9 cellular contexts compared by ENCODE assay signal in genomic region chr22:44091021-44091721, GRCh38.
DNase-seq lines count a peak whose midpoint lies in the region; ATAC-seq and TF ChIP-seq lines count a peak whose summit lies in the region.
"Had no signal": no experiment of that assay in that cellular context is flagged by ENCODE, and none has a peak within 500 bp of the region (broad histone marks: within the 10 kb centered on the region; RNA-seq: fewer than 3 reads in every experiment).

No MANE protein-coding gene starts in this region.

- no peak overlapping the region for H3K27ac Mint-ChIP-seq in activated CD4-positive, alpha-beta T cell treated with anti-CD3 and anti-CD28 coated beads, Interleukin-2, amount 10 ng/mL, durations not matched to agents 24 days and 14 days

- no peak overlapping the region for H3K4me3 Mint-ChIP-seq in activated CD4-positive, alpha-beta T cell treated with anti-CD3 and anti-CD28 coated beads, Interleukin-2, amount 10 ng/mL, durations not matched to agents 24 days and 14 days

- H3F3A ChIP-seq in MM.1S (ENCODE audit: insufficient read depth, low read length) = no peaks in the 10 kb centered on the region

- TF ChIP-seq CTCF in MM.1S (IDR thresholded peaks at IDR 0.05; ENCODE audit: low read length) = no peak

- H3K4me1 ChIP-seq in MM.1S (ENCODE audit: low read length) = no peaks in the 10 kb centered on the region
- H3K4me1 ChIP-seq: prostate gland had no signal

- no peak overlapping the region for H3K9ac ChIP-seq in MM.1S (ENCODE audit: low read length)

- intact Hi-C loops in activated CD4-positive, alpha-beta T cell treated with anti-CD3 and anti-CD28 coated beads, Interleukin-2, amount 10 ng/mL, durations not matched to agents 24 days and 14 days (cut with micrococcal nuclease) = no loop called here

- no peaks in the 10 kb centered on the region for H3K9me3 ChIP-seq in MM.1S (replicated peaks; ENCODE audit: insufficient read depth, low read length)
- H3K9me3 ChIP-seq: prostate gland had no signal

- no peaks in the 10 kb centered on the region for H3K36me3 ChIP-seq in MM.1S (replicated peaks; ENCODE audit: insufficient read depth, low read length)
- H3K36me3 ChIP-seq: prostate gland had no signal

- no peaks in the 10 kb centered on the region for H3K9me3 Mint-ChIP-seq in activated CD4-positive, alpha-beta T cell treated with anti-CD3 and anti-CD28 coated beads, Interleukin-2, amount 10 ng/mL, durations not matched to agents 24 days and 14 days

- peaks cover 8% of the 10 kb centered on the region for H3K4me1 Mint-ChIP-seq in activated CD4-positive, alpha-beta T cell treated with anti-CD3 and anti-CD28 coated beads, Interleukin-2, amount 10 ng/mL, durations not matched to agents 24 days and 14 days

- H3K9me2 ChIP-seq in MM.1S (replicated peaks; ENCODE audit: insufficient read depth, low read length) = no peaks in the 10 kb centered on the region

- no peaks in the 10 kb centered on the region for H3K79me2 ChIP-seq in MM.1S (ENCODE audit: low read length)

- ATAC-seq in GM18511 (IDR thresholded peaks at IDR 0.05; ENCODE audit: unreplicated experiment) = no peak

- H3K27ac ChIP-seq in MM.1S (ENCODE audit: low read length) = no peak overlapping the region
- H3K27ac ChIP-seq: prostate gland had no signal

- no peak overlapping the region for H3K4me2 ChIP-seq in MM.1S (ENCODE audit: low read depth, low read length)

- H3K4me3 ChIP-seq in MM.1S (ENCODE audit: low read length) = no peak overlapping the region
- H3K4me3 ChIP-seq: prostate gland had no signal

- DNase-seq in stimulated activated naive CD4-positive, alpha-beta T cell treated with Interleukin-2 at 50 U/mL for 16 hours (lab: John Stamatoyannopoulos, UW) = peak; percentile 37
- no peak for DNase-seq in stimulated activated naive CD4-positive, alpha-beta T cell (lab: John Stamatoyannopoulos, UW)
- peak; percentile 74 for DNase-seq in activated CD4-positive, alpha-beta T cell treated with anti-CD3 and anti-CD28 coated beads, Interleukin-2, amount 10 ng/mL, durations not matched to agents 24 days and 14 days
- DNase-seq in hepatic stellate cell (ENCODE audit: low spot score) (peak; percentile 40), MM.1S (no peak), GF-D8 (lab: John Stamatoyannopoulos, UW) (no peak)
- DNase-seq in effector CD4-positive, alpha-beta T cell = no peak

- no peaks in the 10 kb centered on the region for H3K27me3 Mint-ChIP-seq in activated CD4-positive, alpha-beta T cell treated with anti-CD3 and anti-CD28 coated beads, Interleukin-2, amount 10 ng/mL, durations not matched to agents 24 days and 14 days

- H3K27me3 ChIP-seq in MM.1S (replicated peaks; ENCODE audit: insufficient read depth, low read length) = no peaks in the 10 kb centered on the region

- H4K20me1 ChIP-seq in MM.1S (ENCODE audit: insufficient read depth, low read length) = no peaks in the 10 kb centered on the region

- no peak overlapping the region for H2AFZ ChIP-seq in MM.1S (ENCODE audit: low read length)

- peaks cover 9% of the 10 kb centered on the region for H3K36me3 Mint-ChIP-seq in activated CD4-positive, alpha-beta T cell treated with anti-CD3 and anti-CD28 coated beads, Interleukin-2, amount 10 ng/mL, durations not matched to agents 24 days and 14 days (ENCODE audit: low read depth)

Comparison
In these comparisons a context has a peak if more than half of its experiments do, and no peak if none do; other contexts are left out.
1. DNase-seq: peak in stimulated activated naive CD4-positive, alpha-beta T cell treated with Interleukin-2 at 50 U/mL for 16 hours (single experiment), activated CD4-positive, alpha-beta T cell treated with anti-CD3 and anti-CD28 coated beads, Interleukin-2, amount 10 ng/mL, durations not matched to agents 24 days and 14 days (single experiment) and hepatic stellate cell (single experiment); none in stimulated activated naive CD4-positive, alpha-beta T cell (0 of 6), effector CD4-positive, alpha-beta T cell (single experiment), MM.1S (single experiment) and GF-D8 (single experiment).